1 cellular context compared by ENCODE assay signal in the genomic region with DNA sequence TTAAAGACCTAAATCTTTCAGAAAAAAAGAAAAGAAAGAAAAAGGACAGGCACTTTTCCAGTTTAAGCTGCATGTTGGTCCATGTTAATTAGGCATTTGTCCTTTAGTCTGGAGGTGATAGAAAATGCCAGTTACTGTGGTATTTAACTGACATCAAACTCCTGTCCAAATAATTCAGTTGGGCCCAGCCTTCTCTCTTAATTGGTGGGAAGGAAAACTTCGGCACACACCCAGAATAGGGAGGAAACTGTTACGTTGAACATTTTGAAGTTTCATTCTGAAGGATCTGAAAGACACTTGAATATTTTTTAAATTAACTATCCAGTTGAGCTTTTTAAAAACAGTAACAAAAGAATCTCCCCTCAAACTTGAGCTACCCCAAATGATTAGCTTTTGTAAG.
A peak's percentile ranks its signal among the peaks of the same experiment; 100 is the strongest.
TF ChIP-seq lines count a peak whose summit lies in the region.

No MANE protein-coding gene starts in this region.

TF ChIP-seq in K562, 482 proteins besides CTCF, POLR2A, EP300 and RAD21 (continued from another document):
- TF ChIP-seq, protein P1, sequence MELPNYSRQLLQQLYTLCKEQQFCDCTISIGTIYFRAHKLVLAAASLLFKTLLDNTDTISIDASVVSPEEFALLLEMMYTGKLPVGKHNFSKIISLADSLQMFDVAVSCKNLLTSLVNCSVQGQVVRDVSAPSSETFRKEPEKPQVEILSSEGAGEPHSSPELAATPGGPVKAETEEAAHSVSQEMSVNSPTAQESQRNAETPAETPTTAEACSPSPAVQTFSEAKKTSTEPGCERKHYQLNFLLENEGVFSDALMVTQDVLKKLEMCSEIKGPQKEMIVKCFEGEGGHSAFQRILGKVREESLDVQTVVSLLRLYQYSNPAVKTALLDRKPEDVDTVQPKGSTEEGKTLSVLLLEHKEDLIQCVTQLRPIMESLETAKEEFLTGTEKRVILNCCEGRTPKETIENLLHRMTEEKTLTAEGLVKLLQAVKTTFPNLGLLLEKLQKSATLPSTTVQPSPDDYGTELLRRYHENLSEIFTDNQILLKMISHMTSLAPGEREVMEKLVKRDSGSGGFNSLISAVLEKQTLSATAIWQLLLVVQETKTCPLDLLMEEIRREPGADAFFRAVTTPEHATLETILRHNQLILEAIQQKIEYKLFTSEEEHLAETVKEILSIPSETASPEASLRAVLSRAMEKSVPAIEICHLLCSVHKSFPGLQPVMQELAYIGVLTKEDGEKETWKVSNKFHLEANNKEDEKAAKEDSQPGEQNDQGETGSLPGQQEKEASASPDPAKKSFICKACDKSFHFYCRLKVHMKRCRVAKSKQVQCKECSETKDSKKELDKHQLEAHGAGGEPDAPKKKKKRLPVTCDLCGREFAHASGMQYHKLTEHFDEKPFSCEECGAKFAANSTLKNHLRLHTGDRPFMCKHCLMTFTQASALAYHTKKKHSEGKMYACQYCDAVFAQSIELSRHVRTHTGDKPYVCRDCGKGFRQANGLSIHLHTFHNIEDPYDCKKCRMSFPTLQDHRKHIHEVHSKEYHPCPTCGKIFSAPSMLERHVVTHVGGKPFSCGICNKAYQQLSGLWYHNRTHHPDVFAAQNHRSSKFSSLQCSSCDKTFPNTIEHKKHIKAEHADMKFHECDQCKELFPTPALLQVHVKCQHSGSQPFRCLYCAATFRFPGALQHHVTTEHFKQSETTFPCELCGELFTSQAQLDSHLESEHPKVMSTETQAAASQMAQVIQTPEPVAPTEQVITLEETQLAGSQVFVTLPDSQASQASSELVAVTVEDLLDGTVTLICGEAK (IDR thresholded peaks at IDR 0.05), result no peak
- TF ChIP-seq, protein P1 (CRISPR knock-in tag; IDR thresholded peaks at IDR 0.05), result no peak
- TF ChIP-seq, protein P2, sequence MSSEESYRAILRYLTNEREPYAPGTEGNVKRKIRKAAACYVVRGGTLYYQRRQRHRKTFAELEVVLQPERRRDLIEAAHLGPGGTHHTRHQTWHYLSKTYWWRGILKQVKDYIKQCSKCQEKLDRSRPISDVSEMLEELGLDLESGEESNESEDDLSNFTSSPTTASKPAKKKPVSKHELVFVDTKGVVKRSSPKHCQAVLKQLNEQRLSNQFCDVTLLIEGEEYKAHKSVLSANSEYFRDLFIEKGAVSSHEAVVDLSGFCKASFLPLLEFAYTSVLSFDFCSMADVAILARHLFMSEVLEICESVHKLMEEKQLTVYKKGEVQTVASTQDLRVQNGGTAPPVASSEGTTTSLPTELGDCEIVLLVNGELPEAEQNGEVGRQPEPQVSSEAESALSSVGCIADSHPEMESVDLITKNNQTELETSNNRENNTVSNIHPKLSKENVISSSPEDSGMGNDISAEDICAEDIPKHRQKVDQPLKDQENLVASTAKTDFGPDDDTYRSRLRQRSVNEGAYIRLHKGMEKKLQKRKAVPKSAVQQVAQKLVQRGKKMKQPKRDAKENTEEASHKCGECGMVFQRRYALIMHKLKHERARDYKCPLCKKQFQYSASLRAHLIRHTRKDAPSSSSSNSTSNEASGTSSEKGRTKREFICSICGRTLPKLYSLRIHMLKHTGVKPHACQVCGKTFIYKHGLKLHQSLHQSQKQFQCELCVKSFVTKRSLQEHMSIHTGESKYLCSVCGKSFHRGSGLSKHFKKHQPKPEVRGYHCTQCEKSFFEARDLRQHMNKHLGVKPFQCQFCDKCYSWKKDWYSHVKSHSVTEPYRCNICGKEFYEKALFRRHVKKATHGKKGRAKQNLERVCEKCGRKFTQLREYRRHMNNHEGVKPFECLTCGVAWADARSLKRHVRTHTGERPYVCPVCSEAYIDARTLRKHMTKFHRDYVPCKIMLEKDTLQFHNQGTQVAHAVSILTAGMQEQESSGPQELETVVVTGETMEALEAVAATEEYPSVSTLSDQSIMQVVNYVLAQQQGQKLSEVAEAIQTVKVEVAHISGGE (CRISPR knock-in tag; IDR thresholded peaks at IDR 0.05), result 0 out of 6 replicates have a peak, but pooled peaks of 1 of the 3 experiments have one; percentile 60
- TF ChIP-seq ASH1L (IDR thresholded peaks at IDR 0.05; ENCODE audit: borderline replicate concordance, low read depth, partially characterized antibody), result no peak
- 0 out of 2 replicates have a peak, but pooled peaks have one; percentile 5 for TF ChIP-seq RAD51 (IDR thresholded peaks at IDR 0.05; ENCODE audit: borderline replicate concordance, low read depth)
- TF ChIP-seq FOXP1 (CRISPR knock-in tag; IDR thresholded peaks at IDR 0.05), result no peak
- TF ChIP-seq, protein P3, sequence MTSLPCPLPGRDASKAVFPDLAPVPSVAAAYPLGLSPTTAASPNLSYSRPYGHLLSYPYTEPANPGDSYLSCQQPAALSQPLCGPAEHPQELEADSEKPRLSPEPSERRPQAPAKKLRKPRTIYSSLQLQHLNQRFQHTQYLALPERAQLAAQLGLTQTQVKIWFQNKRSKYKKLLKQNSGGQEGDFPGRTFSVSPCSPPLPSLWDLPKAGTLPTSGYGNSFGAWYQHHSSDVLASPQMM (CRISPR knock-in tag; IDR thresholded peaks at IDR 0.05), result no peak
- TF ChIP-seq, protein P4, sequence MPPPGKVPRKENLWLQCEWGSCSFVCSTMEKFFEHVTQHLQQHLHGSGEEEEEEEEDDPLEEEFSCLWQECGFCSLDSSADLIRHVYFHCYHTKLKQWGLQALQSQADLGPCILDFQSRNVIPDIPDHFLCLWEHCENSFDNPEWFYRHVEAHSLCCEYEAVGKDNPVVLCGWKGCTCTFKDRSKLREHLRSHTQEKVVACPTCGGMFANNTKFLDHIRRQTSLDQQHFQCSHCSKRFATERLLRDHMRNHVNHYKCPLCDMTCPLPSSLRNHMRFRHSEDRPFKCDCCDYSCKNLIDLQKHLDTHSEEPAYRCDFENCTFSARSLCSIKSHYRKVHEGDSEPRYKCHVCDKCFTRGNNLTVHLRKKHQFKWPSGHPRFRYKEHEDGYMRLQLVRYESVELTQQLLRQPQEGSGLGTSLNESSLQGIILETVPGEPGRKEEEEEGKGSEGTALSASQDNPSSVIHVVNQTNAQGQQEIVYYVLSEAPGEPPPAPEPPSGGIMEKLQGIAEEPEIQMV (tag; conservative IDR thresholded peaks at IDR 0.05; ENCODE audit: low read depth), result 0 out of 2 replicates have a peak, but pooled peaks have one; percentile 25
- no peak for TF ChIP-seq EGR1 (conservative IDR thresholded peaks at IDR 0.05)
- TF ChIP-seq NFATC3 (IDR thresholded peaks at IDR 0.05), result no peak
- TF ChIP-seq RNF2 (IDR thresholded peaks at IDR 0.05), result no peak
- no peak for TF ChIP-seq NBN (IDR thresholded peaks at IDR 0.05; ENCODE audit: low read depth)
- no peak for TF ChIP-seq ZNF445 (CRISPR knock-in tag; IDR thresholded peaks at IDR 0.05; ENCODE audit: low read depth)
- TF ChIP-seq XRCC3 (IDR thresholded peaks at IDR 0.05), result no peak
